ENCODE assay signal across 10 cellular contexts in the genomic region with DNA sequence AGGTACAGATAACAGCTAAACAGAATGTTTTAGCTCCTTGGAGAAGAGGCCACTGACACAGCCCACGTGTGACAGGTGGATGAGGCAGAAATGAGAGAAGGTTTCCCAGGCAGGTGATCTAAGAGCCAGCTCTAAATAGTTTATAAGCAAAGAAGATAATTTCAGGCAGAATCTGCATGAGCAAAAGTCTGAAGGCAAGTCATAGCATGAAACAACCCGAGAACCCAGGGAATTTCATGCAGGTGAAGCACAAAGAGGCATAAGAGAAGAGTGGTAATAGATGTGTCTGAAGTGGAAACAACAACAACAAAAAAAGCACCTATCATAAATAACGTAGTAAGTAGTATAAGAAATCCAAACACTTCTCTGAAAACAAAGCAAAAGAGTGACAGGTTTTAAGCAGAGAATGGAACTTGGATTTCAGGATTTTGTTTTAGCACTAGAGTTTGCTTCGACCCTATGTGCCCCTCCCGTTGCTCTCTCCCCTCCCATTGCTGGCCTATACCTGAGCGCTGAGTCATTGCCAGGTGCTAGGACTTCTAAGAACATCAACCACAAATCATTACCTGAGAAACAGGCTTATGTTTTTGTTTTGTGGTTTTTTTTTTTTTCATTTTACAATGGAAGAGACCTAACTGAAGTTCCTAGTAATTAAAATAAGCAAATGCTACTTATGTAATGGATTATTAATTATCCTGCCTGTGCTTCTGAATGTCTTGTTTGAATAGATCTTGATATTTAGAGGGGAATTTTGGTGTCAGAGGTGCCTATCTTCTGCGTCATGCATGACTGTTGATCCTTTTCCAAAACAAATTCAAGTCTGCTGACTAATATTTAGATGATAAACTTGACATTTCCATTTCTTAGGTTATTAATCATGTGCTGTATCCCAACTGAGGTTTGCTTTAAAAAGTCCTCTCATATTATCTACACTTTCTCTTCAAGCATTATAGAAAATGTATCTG.
A peak's percentile ranks its signal among the peaks of the same experiment; 100 is the strongest.
DNase-seq lines count a peak whose midpoint lies in the region; ATAC-seq, FAIRE-seq and TF ChIP-seq lines count a peak whose summit lies in the region.
"Had no signal": no experiment of that assay in that cellular context is flagged by ENCODE, and none has a peak within 500 bp of the region (broad histone marks: within the 10 kb centered on the region; RNA-seq: fewer than 3 reads in every experiment).

No MANE protein-coding gene starts in this region.

- no TSS peak for BruUV-seq in A673 (replicated peaks; lab: Mats Ljungman, UMichigan)

- DNase-seq in COLO668 (lab: John Stamatoyannopoulos, UW; ENCODE audit: unreplicated experiment) (peak; percentile 78), HS-27A (ENCODE audit: low read depth) (peak; percentile 59), RPMI8226 (peak; percentile 42), foreskin fibroblast (peak; percentile 5 to 34), GM19239 (ENCODE audit: insufficient read length, low spot score) (no peak), A673 (ENCODE audit: low spot score) (no peak)
- DNase-seq in activated CD8-positive, alpha-beta memory T cell treated with anti-CD3 and anti-CD28 coated beads, Interleukin-2, amount 50 U/mL, for 48 hours, result no peak
- DNase-seq: effector CD8-positive, alpha-beta T cell; ovary had no signal

- ATAC-seq in SK-N-SH treated with all-trans-retinoic acid at 6 μM for 48 hours, result no peak

- no peak for FAIRE-seq in GM19239 (lab: Jason Lieb, UNC)

- intact Hi-C loops in A673 (cut with micrococcal nuclease; ENCODE audit: unreplicated experiment), result no loop called here

- H3K9me3 ChIP-seq in A673 (ENCODE audit: low read depth, low read length, poor library complexity, severe bottlenecking), result no peaks in the 10 kb centered on the region
- H3K9me3 ChIP-seq: ovary had no signal

- TF ChIP-seq CTCF in foreskin fibroblast (IDR thresholded peaks at IDR 0.05; ENCODE audit: low read depth, low read length) (no peak), A673 (conservative IDR thresholded peaks at IDR 0.05; ENCODE audit: low read depth, low read length) (no peak)

- POLR2A ChIA-PET in A673 (lab: Charles Lee; ENCODE audit: low non-redundant PET), result no interaction called here

- H3K27ac ChIP-seq in A673 (ENCODE audit: low read depth, low read length, poor library complexity, severe bottlenecking), result no peak overlapping the region
- H3K27ac ChIP-seq: ovary had no signal

- CTCF ChIA-PET in A673 (lab: Charles Lee), result no interaction called here

- H3K4me1 ChIP-seq in A673 (ENCODE audit: insufficient read depth, low read length, poor library complexity, severe bottlenecking), result no peaks in the 10 kb centered on the region

- no peaks in the 10 kb centered on the region for H3K27me3 ChIP-seq in A673 (replicated peaks; ENCODE audit: insufficient read depth, low read depth, low read length, poor library complexity)
- H3K27me3 ChIP-seq: ovary had no signal

- H3K4me3 ChIP-seq in foreskin fibroblast (ENCODE audit: low read depth in 1 of 2, low read length in 2 of 2) (no peak overlapping the region), A673 (ENCODE audit: low read depth, low read length, poor library complexity, severe bottlenecking) (no peak overlapping the region)
- H3K4me3 ChIP-seq: ovary had no signal

- no peaks in the 10 kb centered on the region for H3K36me3 ChIP-seq in A673 (ENCODE audit: insufficient read depth, low read length, poor library complexity, severe bottlenecking)
- H3K36me3 ChIP-seq: ovary had no signal

TF ChIP-seq in SK-N-SH treated with all-trans-retinoic acid at 6 μM for 48 hours, 23 proteins besides CTCF, POLR2A, EP300 and RAD21:
- TF ChIP-seq BACH2 (CRISPR knock-in tag; IDR thresholded peaks at IDR 0.05; ENCODE audit: borderline replicate concordance) (no peak), GLIS3 (CRISPR knock-in tag; IDR thresholded peaks at IDR 0.05) (no peak), ZFP30 (CRISPR knock-in tag; IDR thresholded peaks at IDR 0.05) (no peak), ZNF8 (CRISPR knock-in tag; IDR thresholded peaks at IDR 0.05) (no peak), SNAI2 (CRISPR knock-in tag; IDR thresholded peaks at IDR 0.05) (no peak), ISL1 (CRISPR knock-in tag; IDR thresholded peaks at IDR 0.05) (no peak), CSDC2 (CRISPR knock-in tag; IDR thresholded peaks at IDR 0.05) (no peak), PPARA (CRISPR knock-in tag; IDR thresholded peaks at IDR 0.05; ENCODE audit: borderline replicate concordance) (no peak)
- TF ChIP-seq, protein P1, sequence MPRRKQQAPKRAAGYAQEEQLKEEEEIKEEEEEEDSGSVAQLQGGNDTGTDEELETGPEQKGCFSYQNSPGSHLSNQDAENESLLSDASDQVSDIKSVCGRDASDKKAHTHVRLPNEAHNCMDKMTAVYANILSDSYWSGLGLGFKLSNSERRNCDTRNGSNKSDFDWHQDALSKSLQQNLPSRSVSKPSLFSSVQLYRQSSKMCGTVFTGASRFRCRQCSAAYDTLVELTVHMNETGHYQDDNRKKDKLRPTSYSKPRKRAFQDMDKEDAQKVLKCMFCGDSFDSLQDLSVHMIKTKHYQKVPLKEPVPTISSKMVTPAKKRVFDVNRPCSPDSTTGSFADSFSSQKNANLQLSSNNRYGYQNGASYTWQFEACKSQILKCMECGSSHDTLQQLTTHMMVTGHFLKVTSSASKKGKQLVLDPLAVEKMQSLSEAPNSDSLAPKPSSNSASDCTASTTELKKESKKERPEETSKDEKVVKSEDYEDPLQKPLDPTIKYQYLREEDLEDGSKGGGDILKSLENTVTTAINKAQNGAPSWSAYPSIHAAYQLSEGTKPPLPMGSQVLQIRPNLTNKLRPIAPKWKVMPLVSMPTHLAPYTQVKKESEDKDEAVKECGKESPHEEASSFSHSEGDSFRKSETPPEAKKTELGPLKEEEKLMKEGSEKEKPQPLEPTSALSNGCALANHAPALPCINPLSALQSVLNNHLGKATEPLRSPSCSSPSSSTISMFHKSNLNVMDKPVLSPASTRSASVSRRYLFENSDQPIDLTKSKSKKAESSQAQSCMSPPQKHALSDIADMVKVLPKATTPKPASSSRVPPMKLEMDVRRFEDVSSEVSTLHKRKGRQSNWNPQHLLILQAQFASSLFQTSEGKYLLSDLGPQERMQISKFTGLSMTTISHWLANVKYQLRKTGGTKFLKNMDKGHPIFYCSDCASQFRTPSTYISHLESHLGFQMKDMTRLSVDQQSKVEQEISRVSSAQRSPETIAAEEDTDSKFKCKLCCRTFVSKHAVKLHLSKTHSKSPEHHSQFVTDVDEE (CRISPR knock-in tag; IDR thresholded peaks at IDR 0.05), result no peak
- TF ChIP-seq, protein P2, sequence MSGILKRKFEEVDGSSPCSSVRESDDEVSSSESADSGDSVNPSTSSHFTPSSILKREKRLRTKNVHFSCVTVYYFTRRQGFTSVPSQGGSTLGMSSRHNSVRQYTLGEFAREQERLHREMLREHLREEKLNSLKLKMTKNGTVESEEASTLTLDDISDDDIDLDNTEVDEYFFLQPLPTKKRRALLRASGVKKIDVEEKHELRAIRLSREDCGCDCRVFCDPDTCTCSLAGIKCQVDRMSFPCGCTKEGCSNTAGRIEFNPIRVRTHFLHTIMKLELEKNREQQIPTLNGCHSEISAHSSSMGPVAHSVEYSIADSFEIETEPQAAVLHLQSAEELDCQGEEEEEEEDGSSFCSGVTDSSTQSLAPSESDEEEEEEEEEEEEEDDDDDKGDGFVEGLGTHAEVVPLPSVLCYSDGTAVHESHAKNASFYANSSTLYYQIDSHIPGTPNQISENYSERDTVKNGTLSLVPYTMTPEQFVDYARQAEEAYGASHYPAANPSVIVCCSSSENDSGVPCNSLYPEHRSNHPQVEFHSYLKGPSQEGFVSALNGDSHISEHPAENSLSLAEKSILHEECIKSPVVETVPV (CRISPR knock-in tag; IDR thresholded peaks at IDR 0.05), result no peak

Comparison
In these comparisons a context has a peak if more than half of its experiments do, and no peak if none do; other contexts are left out.
1. DNase-seq: peak in COLO668 (single experiment), HS-27A (single experiment), RPMI8226 (single experiment) and foreskin fibroblast (2 of 2); none in GM19239 (single experiment), activated CD8-positive, alpha-beta memory T cell treated with anti-CD3 and anti-CD28 coated beads, Interleukin-2, amount 50 U/mL, for 48 hours (single experiment) and A673 (single experiment).